20 cellular contexts compared by ENCODE assay signal in genomic region chr6:31336872-31337496, GRCh38. TPM values are rescaled to one million over a fixed set of nuclear protein-coding genes. Genes with fewer than 3 reads are reported as not detected.
A peak's percentile ranks its signal among the peaks of the same experiment; 100 is the strongest.
DNase-seq lines count a peak whose midpoint lies in the region; ATAC-seq, FAIRE-seq and TF ChIP-seq lines count a peak whose summit lies in the region.
"Had no signal": no experiment of that assay in that cellular context is flagged by ENCODE, and none has a peak within 500 bp of the region (broad histone marks: within the 10 kb centered on the region; RNA-seq: fewer than 3 reads in every experiment).

No MANE protein-coding gene starts in this region.

- no peaks in the 10 kb centered on the region for H3K27me3 ChIP-seq in bronchial epithelial cell (ENCODE audit: control insufficient read depth, insufficient read depth, low read length)

- FAIRE-seq in bronchial epithelial cell (lab: Jason Lieb, UNC) = no peak
- FAIRE-seq: kidney had no signal

- peaks cover 14% of the 10 kb centered on the region for H3K4me1 Mint-ChIP-seq in activated naive CD8-positive, alpha-beta T cell treated with anti-CD3 and anti-CD28 coated beads, Interleukin-2, amount 10 ng/mL, durations not matched to agents 7 days and 5 days
- peaks cover 18% of the 10 kb centered on the region for H3K4me1 Mint-ChIP-seq in activated naive CD8-positive, alpha-beta T cell treated with anti-CD3 and anti-CD28 coated beads, Interleukin-2, amount 50 U/mL, for 24 hours
- no peaks in the 10 kb centered on the region for H3K4me1 Mint-ChIP-seq in nephron progenitor cell
- H3K4me1 Mint-ChIP-seq: nephron had no signal

- no peak overlapping the region for H3K4me3 Mint-ChIP-seq in activated naive CD8-positive, alpha-beta T cell treated with anti-CD3 and anti-CD28 coated beads, Interleukin-2, amount 10 ng/mL, durations not matched to agents 7 days and 5 days
- H3K4me3 Mint-ChIP-seq in activated naive CD8-positive, alpha-beta T cell treated with anti-CD3 and anti-CD28 coated beads, Interleukin-2, amount 50 U/mL, for 24 hours = no peak overlapping the region
- H3K4me3 Mint-ChIP-seq in nephron progenitor cell = no peak overlapping the region
- H3K4me3 Mint-ChIP-seq: activated T-cell treated with anti-CD3 and anti-CD28 coated beads, Interleukin-2, amount 50 U/mL, for 4 hours; memory B cell; nephron; stimulated activated naive B cell treated with anti-CD40 and anti-IgM and Interleukin-4, amounts not matched to agents 10 μg/mL and 1 μg/mL and 100 μg/mL, for 72 hours had no signal

- ATAC-seq in activated naive CD8-positive, alpha-beta T cell treated with anti-CD3 and anti-CD28 coated beads, Interleukin-2, amount 10 ng/mL, durations not matched to agents 7 days and 5 days (ENCODE audit: low read depth) = no peak
- ATAC-seq in activated naive CD8-positive, alpha-beta T cell treated with anti-CD3 and anti-CD28 coated beads, Interleukin-2, amount 50 U/mL, for 24 hours = no peak
- ATAC-seq in HG03139 (IDR thresholded peaks at IDR 0.05; ENCODE audit: unreplicated experiment) = no peak
- no peak for ATAC-seq in GM19455 (IDR thresholded peaks at IDR 0.05; ENCODE audit: unreplicated experiment)
- ATAC-seq: activated T-cell treated with anti-CD3 and anti-CD28 coated beads, Interleukin-2, amount 50 U/mL, for 4 hours; Panc1; psoas muscle; stimulated activated naive B cell treated with anti-CD40 and anti-IgM and Interleukin-4, amounts not matched to agents 10 μg/mL and 1 μg/mL and 100 μg/mL, for 72 hours had no signal

- peak overlapping the region; percentile 17 for H3K27ac Mint-ChIP-seq in activated naive CD8-positive, alpha-beta T cell treated with anti-CD3 and anti-CD28 coated beads, Interleukin-2, amount 10 ng/mL, durations not matched to agents 7 days and 5 days
- H3K27ac Mint-ChIP-seq in activated naive CD8-positive, alpha-beta T cell treated with anti-CD3 and anti-CD28 coated beads, Interleukin-2, amount 50 U/mL, for 24 hours = no peak overlapping the region
- H3K27ac Mint-ChIP-seq in nephron progenitor cell = no peak overlapping the region
- H3K27ac Mint-ChIP-seq: memory B cell; nephron; stimulated activated naive B cell treated with anti-CD40 and anti-IgM and Interleukin-4, amounts not matched to agents 10 μg/mL and 1 μg/mL and 100 μg/mL, for 72 hours had no signal

- H3K36me3 Mint-ChIP-seq in activated naive CD8-positive, alpha-beta T cell treated with anti-CD3 and anti-CD28 coated beads, Interleukin-2, amount 10 ng/mL, durations not matched to agents 7 days and 5 days = peaks cover 48% of the 10 kb centered on the region
- H3K36me3 Mint-ChIP-seq in activated naive CD8-positive, alpha-beta T cell treated with anti-CD3 and anti-CD28 coated beads, Interleukin-2, amount 50 U/mL, for 24 hours (ENCODE audit: low read depth) = peaks cover 30% of the 10 kb centered on the region
- peaks cover 19% of the 10 kb centered on the region for H3K36me3 Mint-ChIP-seq in nephron progenitor cell (ENCODE audit: low read depth)

- no peaks in the 10 kb centered on the region for H3K36me3 ChIP-seq in bronchial epithelial cell (ENCODE audit: control insufficient read depth, insufficient read depth, low read length)

- no peak for DNase-seq in activated naive CD8-positive, alpha-beta T cell treated with anti-CD3 and anti-CD28 coated beads, Interleukin-2, amount 10 ng/mL, durations not matched to agents 7 days and 5 days
- DNase-seq in activated naive CD8-positive, alpha-beta T cell treated with anti-CD3 and anti-CD28 coated beads, Interleukin-2, amount 50 U/mL, for 24 hours = no peak
- DNase-seq in HFF-Myc (ENCODE audit: extremely low read depth, low read depth) (peak; percentile 15), bronchial epithelial cell (ENCODE audit: low read depth) (peak; percentile 22), renal cortical epithelial cell (ENCODE audit: low read depth) (peak; percentile 46), nephron progenitor cell (no peak)
- DNase-seq: activated CD4-positive, alpha-beta T cell treated with anti-CD3 and anti-CD28 coated beads, Interleukin-2, amount 50 U/mL, for 1 hour; activated T-cell treated with anti-CD3 and anti-CD28 coated beads, Interleukin-2, amount 50 U/mL, for 4 hours; caudate nucleus; kidney; NCI-H1930; psoas muscle; stimulated activated naive B cell treated with anti-CD40 and anti-IgM and Interleukin-4, amounts not matched to agents 10 μg/mL and 1 μg/mL and 100 μg/mL, for 72 hours; trophoblast cell had no signal

- peaks cover 2% of the 10 kb centered on the region for H3K27me3 Mint-ChIP-seq in activated naive CD8-positive, alpha-beta T cell treated with anti-CD3 and anti-CD28 coated beads, Interleukin-2, amount 10 ng/mL, durations not matched to agents 7 days and 5 days
- peaks cover 4% of the 10 kb centered on the region for H3K27me3 Mint-ChIP-seq in activated naive CD8-positive, alpha-beta T cell treated with anti-CD3 and anti-CD28 coated beads, Interleukin-2, amount 50 U/mL, for 24 hours
- H3K27me3 Mint-ChIP-seq in nephron progenitor cell (ENCODE audit: low read depth, poor library complexity) = peaks cover 13% of the 10 kb centered on the region
- H3K27me3 Mint-ChIP-seq: memory B cell; stimulated activated naive B cell treated with anti-CD40 and anti-IgM and Interleukin-4, amounts not matched to agents 10 μg/mL and 1 μg/mL and 100 μg/mL, for 72 hours had no signal

- peaks cover 41% of the 10 kb centered on the region for H3K9me3 Mint-ChIP-seq in activated naive CD8-positive, alpha-beta T cell treated with anti-CD3 and anti-CD28 coated beads, Interleukin-2, amount 10 ng/mL, durations not matched to agents 7 days and 5 days
- peaks cover 65% of the 10 kb centered on the region for H3K9me3 Mint-ChIP-seq in activated naive CD8-positive, alpha-beta T cell treated with anti-CD3 and anti-CD28 coated beads, Interleukin-2, amount 50 U/mL, for 24 hours
- H3K9me3 Mint-ChIP-seq in nephron progenitor cell = peaks cover 70% of the 10 kb centered on the region

- POLR2A ChIA-PET in activated naive CD8-positive, alpha-beta T cell treated with anti-CD3 and anti-CD28 coated beads, Interleukin-2, amount 10 ng/mL, durations not matched to agents 7 days and 5 days (lab: Charles Lee) = no interaction called here

- no peak for TF ChIP-seq CTCF in HFF-Myc (IDR thresholded peaks at IDR 0.05; ENCODE audit: low read depth, low read length, missing control alignments)
- TF ChIP-seq CTCF in bronchial epithelial cell (IDR thresholded peaks at IDR 0.05; ENCODE audit: insufficient read depth, low read length, severe bottlenecking) = no peak
- no peak for TF ChIP-seq CTCF in nephron progenitor cell (IDR thresholded peaks at IDR 0.05)

- H3K4me3 ChIP-seq in HFF-Myc (replicated peaks; ENCODE audit: low read depth, low read length) (no peak overlapping the region), bronchial epithelial cell (ENCODE audit: low read depth, low read length) (no peak overlapping the region)
- H3K4me3 ChIP-seq: psoas muscle, SK-N-MC had no signal

RNA-seq across cellular contexts. Expression of gene HLA-B, which starts 20.0 kb away (rescaled TPM):
- 1,000 to 10,000 TPM; 5,415 to 5,542 TPM for total RNA-seq in activated naive CD8-positive, alpha-beta T cell treated with anti-CD3 and anti-CD28 coated beads, Interleukin-2, amount 10 ng/mL, durations not matched to agents 7 days and 5 days
- total RNA-seq in bronchial epithelial cell = 46.9 and 59.5 TPM in 2 replicates
- total RNA-seq in renal cortical epithelial cell = 208 and 644 TPM in 2 replicates

Comparison
In these comparisons a context has a peak if more than half of its experiments do, and no peak if none do; other contexts are left out.
1. DNase-seq: peak in HFF-Myc (single experiment), bronchial epithelial cell (single experiment) and renal cortical epithelial cell (single experiment); none in activated naive CD8-positive, alpha-beta T cell treated with anti-CD3 and anti-CD28 coated beads, Interleukin-2, amount 10 ng/mL, durations not matched to agents 7 days and 5 days (single experiment), activated naive CD8-positive, alpha-beta T cell treated with anti-CD3 and anti-CD28 coated beads, Interleukin-2, amount 50 U/mL, for 24 hours (single experiment) and nephron progenitor cell (single experiment).